In the genomic region with DNA sequence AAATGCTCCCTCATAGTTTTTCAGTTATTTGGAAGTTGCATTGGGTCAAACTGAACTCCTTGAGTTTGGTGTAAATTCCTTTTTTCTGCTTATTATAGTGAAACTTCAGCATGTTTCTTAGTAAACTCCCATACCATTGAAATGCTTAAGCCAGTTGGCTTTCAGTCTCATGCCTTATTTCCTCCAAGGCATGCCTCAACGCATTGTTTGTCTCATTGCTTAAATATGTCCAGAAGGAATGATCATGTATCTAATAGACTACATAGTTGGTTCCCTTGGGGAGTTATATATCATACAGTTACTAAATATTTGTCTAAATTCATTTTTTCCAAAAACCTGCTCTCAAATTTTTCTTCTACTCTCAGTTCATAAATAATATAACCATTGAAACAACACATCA, we compare ENCODE assay signal across 16 cellular contexts.
DNase-seq lines count a peak whose midpoint lies in the region; TF ChIP-seq lines count a peak whose summit lies in the region.
"Had no signal": no experiment of that assay in that cellular context is flagged by ENCODE, and none has a peak within 500 bp of the region (broad histone marks: within the 10 kb centered on the region; RNA-seq: fewer than 3 reads in every experiment).

No MANE protein-coding gene starts in this region.

- H3K4me3 ChIP-seq in AG10803 (ENCODE audit: low read length) (no peak overlapping the region), SK-N-MC (no peak overlapping the region)
- H3K4me3 ChIP-seq: BLaER1 treated with 17β-estradiol and CSF1 and Interleukin-3, amounts not matched to agents 10 nM and 100 nM; GM23338 had no signal

- no peaks in the 10 kb centered on the region for H3K9me3 Mint-ChIP-seq in nephron progenitor cell
- H3K9me3 Mint-ChIP-seq: CD8-positive, alpha-beta memory T cell; GM23338 had no signal

- peaks cover 49% of the 10 kb centered on the region for H3K4me1 Mint-ChIP-seq in nephron progenitor cell
- H3K4me1 Mint-ChIP-seq: CD8-positive, alpha-beta memory T cell had no signal

- peaks cover 29% of the 10 kb centered on the region for H3K36me3 Mint-ChIP-seq in nephron progenitor cell (ENCODE audit: low read depth)
- H3K36me3 Mint-ChIP-seq: CD8-positive, alpha-beta memory T cell had no signal

- DNase-seq in AG10803 (ENCODE audit: low read depth) (peak; percentile 26), SK-N-MC (ENCODE audit: low read depth, low spot score) (no peak), fibroblast of peridontal ligament (ENCODE audit: extremely low read depth) (peak; percentile 8), nephron progenitor cell (no peak), NCI-H345 (lab: John Stamatoyannopoulos, UW) (no peak), inferior parietal cortex (ENCODE audit: extremely low spot score) (no peak), NCI-H774 (lab: John Stamatoyannopoulos, UW) (no peak)
- DNase-seq: CD8-positive, alpha-beta memory T cell; GF-D8; MV-4-11; NCI-H1417 treated with DMSO at 0.1 percent for 48 hours; NCI-H2081; NCI-H510A treated with DMSO at 0.1 percent for 48 hours; Right ventricle myocardium superior had no signal

- TF ChIP-seq CTCF in AG10803 (conservative IDR thresholded peaks at IDR 0.05; ENCODE audit: low read length) (no peak), nephron progenitor cell (IDR thresholded peaks at IDR 0.05) (no peak)

- H3K9me3 ChIP-seq in SK-N-MC (ENCODE audit: low read depth, low read length): no peaks in the 10 kb centered on the region
- H3K9me3 ChIP-seq: BLaER1 treated with 17β-estradiol and CSF1 and Interleukin-3, amounts not matched to agents 10 nM and 100 nM had no signal

- peak overlapping the region; percentile 24 for H3K27ac Mint-ChIP-seq in nephron progenitor cell
- H3K27ac Mint-ChIP-seq: CD8-positive, alpha-beta memory T cell; GM23338 had no signal

- no peaks in the 10 kb centered on the region for H3K36me3 ChIP-seq in SK-N-MC (ENCODE audit: insufficient read depth, low read length)
- H3K36me3 ChIP-seq: BLaER1 treated with 17β-estradiol and CSF1 and Interleukin-3, amounts not matched to agents 10 nM and 100 nM had no signal

- no peak overlapping the region for H3K4me3 Mint-ChIP-seq in nephron progenitor cell
- H3K4me3 Mint-ChIP-seq: CD8-positive, alpha-beta memory T cell; GM23338 had no signal

- no peak overlapping the region for H3K9ac ChIP-seq in SK-N-MC (ENCODE audit: insufficient read length)
- H3K9ac ChIP-seq: BLaER1 treated with 17β-estradiol and CSF1 and Interleukin-3, amounts not matched to agents 10 nM and 100 nM had no signal

- H3K27ac ChIP-seq in SK-N-MC: peak overlapping the region; percentile 34; the same call in 1 of the 2 replicates
- H3K27ac ChIP-seq: BLaER1 treated with 17β-estradiol and CSF1 and Interleukin-3, amounts not matched to agents 10 nM and 100 nM had no signal

- peaks cover under 1% of the 10 kb centered on the region for H3K27me3 Mint-ChIP-seq in nephron progenitor cell (ENCODE audit: low read depth, poor library complexity)

Comparison
In these comparisons a context has a peak if more than half of its experiments do, and no peak if none do; other contexts are left out.
1. DNase-seq: peak in AG10803 (single experiment) and fibroblast of peridontal ligament (single experiment); none in SK-N-MC (single experiment), nephron progenitor cell (single experiment), NCI-H345 (single experiment), inferior parietal cortex (single experiment) and NCI-H774 (single experiment).